Comparison of ENCODE assay signal across 21 cellular contexts in the genomic region with DNA sequence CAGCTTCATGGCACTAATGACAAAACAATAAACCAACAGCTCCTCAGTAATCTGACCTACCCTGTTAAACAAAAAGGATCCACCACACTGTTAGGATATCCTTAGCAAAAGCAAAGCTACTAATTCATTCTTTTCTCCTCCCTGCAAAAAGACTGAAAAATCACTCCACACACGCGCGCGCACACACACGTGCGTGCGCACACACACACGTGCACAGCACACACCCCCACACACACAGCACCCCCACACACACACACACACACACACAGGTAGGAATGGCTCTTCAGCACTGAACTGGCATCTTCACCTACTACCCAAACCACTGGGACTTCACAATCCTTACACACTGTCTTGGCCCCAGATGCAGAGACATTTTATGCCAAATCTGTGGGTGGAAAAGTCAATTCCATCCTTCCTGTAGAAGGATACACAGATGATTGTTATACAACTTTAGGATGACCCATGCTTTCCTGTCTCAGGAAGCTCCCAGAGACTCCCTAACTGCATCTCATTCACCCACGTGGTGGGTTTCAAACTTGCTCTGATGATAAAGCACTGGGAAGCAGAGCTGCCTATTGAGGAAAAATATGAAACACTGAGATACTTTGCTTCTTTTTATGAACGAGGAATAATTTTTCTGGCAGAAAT.
DNase-seq lines count a peak whose midpoint lies in the region; ATAC-seq and TF ChIP-seq lines count a peak whose summit lies in the region.
"Had no signal": no experiment of that assay in that cellular context is flagged by ENCODE, and none has a peak within 500 bp of the region (broad histone marks: within the 10 kb centered on the region; RNA-seq: fewer than 3 reads in every experiment).

No MANE protein-coding gene starts in this region.

- DNase-seq in A673 (ENCODE audit: low spot score) = peak; percentile 90
- no peak for DNase-seq in HFFc6
- DNase-seq in chondrocyte (ENCODE audit: low spot score) = no peak
- peak; percentile 67 to 84 for DNase-seq in lung microvascular endothelial cell (ENCODE audit: low read depth in 2 of 2)
- no peak for DNase-seq in activated naive CD8-positive, alpha-beta T cell treated with anti-CD3 and anti-CD28 coated beads, Interleukin-2, amount 50 U/mL, for 24 hours
- no peak for DNase-seq in RKO (ENCODE audit: low spot score)
- DNase-seq: activated CD4-positive, CD25-positive, alpha-beta regulatory T cell treated with anti-CD3 and anti-CD28 coated beads, Interleukin-2, amount 50 U/mL, for 72 hours; DMS79 treated with DMSO at 0.1 percent for 48 hours; NCI-H2081 treated with DMSO at 0.1 percent for 48 hours; NCI-H510A treated with DMSO at 0.1 percent for 48 hours; thyroid gland had no signal

- H3K4me3 Mint-ChIP-seq in HFFc6 (no peak overlapping the region), chondrocyte (ENCODE audit: unreplicated experiment) (no peak overlapping the region)
- H3K4me3 Mint-ChIP-seq in activated naive CD8-positive, alpha-beta T cell treated with anti-CD3 and anti-CD28 coated beads, Interleukin-2, amount 50 U/mL, for 24 hours = no peak overlapping the region
- H3K4me3 Mint-ChIP-seq: activated T-helper 1 cell treated with anti-CD3 and anti-CD28 coated beads, Interleukin-12 subunit alpha, Interleukin-12 subunit beta, Interleukin-2, Interleukin-4 antibody, amounts not matched to agents 30 ng/mL and 10 ng/mL and 1 ng/mL, durations not matched to agents 14 hours and 24 hours and 36 hours; CD14-positive monocyte; central memory CD8-positive, alpha-beta T cell; mesothelial cell of epicardium; stimulated activated memory B cell treated with anti-CD40 and anti-IgM and Interleukin-4, amounts not matched to agents 10 μg/mL and 1 μg/mL and 100 μg/mL, for 72 hours had no signal

- peak overlapping the region; percentile 59 for H3K27ac Mint-ChIP-seq in HFFc6
- H3K27ac Mint-ChIP-seq in chondrocyte (ENCODE audit: unreplicated experiment) = peak overlapping the region; percentile 59
- H3K27ac Mint-ChIP-seq in activated naive CD8-positive, alpha-beta T cell treated with anti-CD3 and anti-CD28 coated beads, Interleukin-2, amount 50 U/mL, for 24 hours = no peak overlapping the region
- H3K27ac Mint-ChIP-seq: activated T-helper 1 cell treated with anti-CD3 and anti-CD28 coated beads, Interleukin-12 subunit alpha, Interleukin-12 subunit beta, Interleukin-2, Interleukin-4 antibody, amounts not matched to agents 30 ng/mL and 10 ng/mL and 1 ng/mL, durations not matched to agents 14 hours and 24 hours and 36 hours; CD14-positive monocyte; mesothelial cell of epicardium; stimulated activated memory B cell treated with anti-CD40 and anti-IgM and Interleukin-4, amounts not matched to agents 10 μg/mL and 1 μg/mL and 100 μg/mL, for 72 hours had no signal

- H3K9me3 Mint-ChIP-seq in HFFc6 (no peaks in the 10 kb centered on the region), chondrocyte (ENCODE audit: low read depth) (no peaks in the 10 kb centered on the region)
- peaks cover 6% of the 10 kb centered on the region for H3K9me3 Mint-ChIP-seq in activated naive CD8-positive, alpha-beta T cell treated with anti-CD3 and anti-CD28 coated beads, Interleukin-2, amount 50 U/mL, for 24 hours
- H3K9me3 Mint-ChIP-seq: stimulated activated memory B cell treated with anti-CD40 and anti-IgM and Interleukin-4, amounts not matched to agents 10 μg/mL and 1 μg/mL and 100 μg/mL, for 72 hours had no signal

- no peak for ATAC-seq in activated naive CD8-positive, alpha-beta T cell treated with anti-CD3 and anti-CD28 coated beads, Interleukin-2, amount 50 U/mL, for 24 hours
- ATAC-seq in HG03039 (IDR thresholded peaks at IDR 0.05; ENCODE audit: unreplicated experiment) (no peak), HG03097 (IDR thresholded peaks at IDR 0.05; ENCODE audit: low FRiP score, unreplicated experiment) (no peak)
- ATAC-seq: HCT116; K562; stimulated activated memory B cell treated with anti-CD40 and anti-IgM and Interleukin-4, amounts not matched to agents 10 μg/mL and 1 μg/mL and 100 μg/mL, for 72 hours had no signal

- H3K36me3 ChIP-seq in A673 (ENCODE audit: insufficient read depth, low read length, poor library complexity, severe bottlenecking) = no peaks in the 10 kb centered on the region
- H3K36me3 ChIP-seq: thyroid gland had no signal

- POLR2A ChIA-PET in A673 (lab: Charles Lee; ENCODE audit: low non-redundant PET) = no interaction called here

- H3K4me1 ChIP-seq in A673 (ENCODE audit: insufficient read depth, low read length, poor library complexity, severe bottlenecking) = peaks cover 66% of the 10 kb centered on the region

- H3K4me1 Mint-ChIP-seq in HFFc6 (ENCODE audit: low read depth) (peaks cover 76% of the 10 kb centered on the region), chondrocyte (ENCODE audit: low read depth) (peaks cover 61% of the 10 kb centered on the region)
- H3K4me1 Mint-ChIP-seq in activated naive CD8-positive, alpha-beta T cell treated with anti-CD3 and anti-CD28 coated beads, Interleukin-2, amount 50 U/mL, for 24 hours = peaks cover 8% of the 10 kb centered on the region
- H3K4me1 Mint-ChIP-seq: CD14-positive monocyte had no signal

- H3K27ac ChIP-seq in A673 (ENCODE audit: low read depth, low read length, poor library complexity, severe bottlenecking) = peak overlapping the region; percentile 73
- H3K27ac ChIP-seq: HL-60, thyroid gland had no signal

- H3K36me3 Mint-ChIP-seq in HFFc6 (ENCODE audit: low read depth) (peaks cover 28% of the 10 kb centered on the region), chondrocyte (ENCODE audit: low read depth) (peaks cover 7% of the 10 kb centered on the region)
- peaks cover 7% of the 10 kb centered on the region for H3K36me3 Mint-ChIP-seq in activated naive CD8-positive, alpha-beta T cell treated with anti-CD3 and anti-CD28 coated beads, Interleukin-2, amount 50 U/mL, for 24 hours (ENCODE audit: low read depth)
- H3K36me3 Mint-ChIP-seq: CD14-positive monocyte, mesothelial cell of epicardium had no signal

- H3K27me3 ChIP-seq in A673 (replicated peaks; ENCODE audit: insufficient read depth, low read depth, low read length, poor library complexity) = no peaks in the 10 kb centered on the region
- H3K27me3 ChIP-seq: thyroid gland had no signal

- H3K27me3 Mint-ChIP-seq in HFFc6 (ENCODE audit: insufficient read depth) = peaks cover 2% of the 10 kb centered on the region; the same call in 1 of the 2 replicates
- no peaks in the 10 kb centered on the region for H3K27me3 Mint-ChIP-seq in chondrocyte (ENCODE audit: low read depth)
- no peaks in the 10 kb centered on the region for H3K27me3 Mint-ChIP-seq in activated naive CD8-positive, alpha-beta T cell treated with anti-CD3 and anti-CD28 coated beads, Interleukin-2, amount 50 U/mL, for 24 hours
- H3K27me3 Mint-ChIP-seq: central memory CD8-positive, alpha-beta T cell; stimulated activated memory B cell treated with anti-CD40 and anti-IgM and Interleukin-4, amounts not matched to agents 10 μg/mL and 1 μg/mL and 100 μg/mL, for 72 hours had no signal

- TF ChIP-seq CTCF in A673 (conservative IDR thresholded peaks at IDR 0.05; ENCODE audit: low read depth, low read length) = no peak
- TF ChIP-seq CTCF in HFFc6 (IDR thresholded peaks at IDR 0.05) = no peak
- no peak for TF ChIP-seq CTCF in chondrocyte (IDR thresholded peaks at IDR 0.05)

- BruUV-seq in A673 (replicated peaks; lab: Mats Ljungman, UMichigan) = no TSS peak

- intact Hi-C loops in A673 (cut with micrococcal nuclease; ENCODE audit: unreplicated experiment) = loop anchor here (10.0 kb wide), 1 partner anchor 291 kb away; a partner anchor contains a TSS

- no peaks in the 10 kb centered on the region for H3K9me3 ChIP-seq in A673 (ENCODE audit: low read depth, low read length, poor library complexity, severe bottlenecking)
- H3K9me3 ChIP-seq: thyroid gland had no signal

- CTCF ChIA-PET in A673 (lab: Charles Lee) = interaction anchor here (0.6 kb wide), 1 partner anchor 175 kb away, joined by 3 read pairs; no protein-coding TSS in a partner anchor

- no peak overlapping the region for H3K4me3 ChIP-seq in A673 (ENCODE audit: low read depth, low read length, poor library complexity, severe bottlenecking)
- H3K4me3 ChIP-seq: K562, thyroid gland had no signal

Comparison
In these comparisons a context has a peak if more than half of its experiments do, and no peak if none do; other contexts are left out.
1. DNase-seq: peak in A673 (single experiment) and lung microvascular endothelial cell (2 of 2); none in HFFc6 (single experiment), chondrocyte (single experiment), activated naive CD8-positive, alpha-beta T cell treated with anti-CD3 and anti-CD28 coated beads, Interleukin-2, amount 50 U/mL, for 24 hours (single experiment) and RKO (single experiment).